ENCODE assay signal across 18 cellular contexts in genomic region chr7:18040196-18040595, GRCh38. TPM values are rescaled to one million over a fixed set of nuclear protein-coding genes. Genes with fewer than 3 reads are reported as not detected.
DNase-seq lines count a peak whose midpoint lies in the region; ATAC-seq and TF ChIP-seq lines count a peak whose summit lies in the region.
"Had no signal": no experiment of that assay in that cellular context is flagged by ENCODE, and none has a peak within 500 bp of the region (broad histone marks: within the 10 kb centered on the region; RNA-seq: fewer than 3 reads in every experiment).

No MANE protein-coding gene starts in this region.

- intact Hi-C loops in HCT116 (cut with micrococcal nuclease): no loop called here

- no TSS peak for BruUV-seq in HCT116 (replicated peaks; lab: Mats Ljungman, UMichigan)

- no peak overlapping the region for H3K4me3 ChIP-seq in HCT116 (replicated peaks in 1 of 2; ENCODE audit: low read depth in 1 of 2, low read length in 2 of 2)
- no peak overlapping the region for H3K4me3 ChIP-seq in fibroblast of the aortic adventitia (ENCODE audit: low read depth, low read length)
- H3K4me3 ChIP-seq in skeletal muscle cell (ENCODE audit: low read depth, low read length): no peak overlapping the region
- H3K4me3 ChIP-seq: K562, neural progenitor cell had no signal

- no peaks in the 10 kb centered on the region for H4K20me1 ChIP-seq in HCT116 (ENCODE audit: insufficient read depth)

- 0 out of 2 replicates have a peak overlapping the region, but pooled peaks have one; percentile 11 for H3K4me2 ChIP-seq in HCT116 (ENCODE audit: low read length)
- H3K4me2 ChIP-seq: neural progenitor cell had no signal

- RAD21 ChIA-PET in HCT116 (lab: Charles Lee; ENCODE audit: low non-redundant PET in 1 of 2, low total read pairs in 2 of 2, uncharacterized antibody in 2 of 2, unreplicated experiment in 2 of 2): no interaction called here

- H3K79me2 ChIP-seq in HCT116 (ENCODE audit: insufficient read depth, low read length): no peaks in the 10 kb centered on the region

- TF ChIP-seq CTCF in HCT116 (IDR thresholded peaks at IDR 0.05 in 2 of 3, conservative IDR thresholded peaks at IDR 0.05 in 1 of 3; ENCODE audit: borderline replicate concordance in 1 of 3, insufficient read depth in 1 of 3, low read depth in 2 of 3, low read length in 2 of 3) (no peak), fibroblast of the aortic adventitia (IDR thresholded peaks at IDR 0.05; ENCODE audit: insufficient read depth, low read length) (no peak)

- H3K9me3 ChIP-seq in HCT116 (ENCODE audit: control insufficient read depth in 1 of 2, insufficient read depth in 1 of 2, low read depth in 1 of 2, low read length in 2 of 2): no peaks in the 10 kb centered on the region

- no peaks in the 10 kb centered on the region for H3K9me2 ChIP-seq in HCT116 (ENCODE audit: insufficient read depth)

- no peak for TF ChIP-seq POLR2A in HCT116 (IDR thresholded peaks at IDR 0.05; ENCODE audit: borderline replicate concordance, extremely low read depth, insufficient read depth, insufficient read length)

- H2AFZ ChIP-seq in HCT116 (ENCODE audit: low read depth, low read length, poor library complexity, severe bottlenecking): no peak overlapping the region
- H2AFZ ChIP-seq: neural progenitor cell had no signal

- no peaks in the 10 kb centered on the region for H3K36me3 ChIP-seq in HCT116 (ENCODE audit: control insufficient read depth in 1 of 2, insufficient read depth in 2 of 2, low read length in 2 of 2)
- H3K36me3 ChIP-seq: neural progenitor cell had no signal

- no peak for DNase-seq in HCT116 (ENCODE audit: low read depth, low spot score)
- peak; percentile 60 for DNase-seq in fibroblast of the aortic adventitia (ENCODE audit: low read depth)
- DNase-seq in skeletal muscle cell (ENCODE audit: low read depth): peak; percentile 25
- DNase-seq in activated CD8-positive, alpha-beta memory T cell treated with anti-CD3 and anti-CD28 coated beads for 24 hours: no peak
- DNase-seq in activated effector memory CD4-positive, alpha-beta T cell treated with anti-CD3 and anti-CD28 coated beads, Interleukin-2, amount 50 U/mL, for 16 hours: no peak
- DNase-seq in stimulated activated naive CD4-positive, alpha-beta T cell (lab: John Stamatoyannopoulos, UW): no peak
- DNase-seq: activated naive CD4-positive, alpha-beta T cell treated with anti-CD3 and anti-CD28 coated beads for 36 hours; CD8-positive, alpha-beta memory T cell; dermis blood vessel endothelial cell; NCI-H187; NCI-H774; stimulated activated CD4-positive, alpha-beta T cell treated with anti-CD3 and anti-CD28 coated beads, Interleukin-12 subunit alpha, Interleukin-12 subunit beta, amount 100 ng/mL, for 4 hours had no signal

- CTCF ChIA-PET in HCT116 (lab: Charles Lee): no interaction called here

- POLR2A ChIA-PET in HCT116 (lab: Charles Lee): no interaction called here

- no peak for TF ChIP-seq RAD21 in HCT116 (IDR thresholded peaks at IDR 0.05; ENCODE audit: low read depth)

- no peaks in the 10 kb centered on the region for H3K27me3 ChIP-seq in HCT116 (ENCODE audit: insufficient read depth, low read length)
- H3K27me3 ChIP-seq: neural progenitor cell had no signal

- no peak overlapping the region for H3K27ac ChIP-seq in HCT116 (ENCODE audit: low read depth, low read length)
- H3K27ac ChIP-seq: neural progenitor cell had no signal

- H3K4me1 ChIP-seq in HCT116 (ENCODE audit: control insufficient read depth in 1 of 2, insufficient read depth in 2 of 2, low read length in 2 of 2): peaks cover 0 to 8% of the 10 kb centered on the region in 2 experiments; a peak in 1 of 4 replicates
- H3K4me1 ChIP-seq: neural progenitor cell had no signal

- H3K9ac ChIP-seq in HCT116 (ENCODE audit: low read length): no peak overlapping the region
- H3K9ac ChIP-seq: neural progenitor cell had no signal

- ATAC-seq in HCT116: no peak
- ATAC-seq in SK-N-SH treated with all-trans-retinoic acid at 6 μM for 48 hours: peak; percentile 89
- ATAC-seq: K562 had no signal

TF ChIP-seq in HCT116, 20 proteins besides CTCF, POLR2A, EP300 and RAD21 (continues in another document):
- TF ChIP-seq ZNF274 (IDR thresholded peaks at IDR 0.05; ENCODE audit: low read depth, low read length): no peak
- TF ChIP-seq MAX (IDR thresholded peaks at IDR 0.05): no peak
- TF ChIP-seq YY1 (IDR thresholded peaks at IDR 0.05; ENCODE audit: extremely low read depth, insufficient replicate concordance, low read depth, low read length): no peak
- TF ChIP-seq SP1 (IDR thresholded peaks at IDR 0.05; ENCODE audit: low read depth): no peak
- no peak for TF ChIP-seq ATF3 (IDR thresholded peaks at IDR 0.05)
- no peak for TF ChIP-seq FOSL1 (IDR thresholded peaks at IDR 0.05; ENCODE audit: low read depth)
- TF ChIP-seq REST (IDR thresholded peaks at IDR 0.05; ENCODE audit: low read depth): no peak

TF ChIP-seq in SK-N-SH treated with all-trans-retinoic acid at 6 μM for 48 hours, 23 proteins besides CTCF, POLR2A, EP300 and RAD21 (continues in another document):
- no peak for TF ChIP-seq CREB5 (CRISPR knock-in tag; IDR thresholded peaks at IDR 0.05; ENCODE audit: low read depth)
- no peak for TF ChIP-seq ISL1 (CRISPR knock-in tag; IDR thresholded peaks at IDR 0.05)
- no peak for TF ChIP-seq ZFP3 (CRISPR knock-in tag; IDR thresholded peaks at IDR 0.05)
- no peak for TF ChIP-seq GLIS3 (CRISPR knock-in tag; IDR thresholded peaks at IDR 0.05)
- TF ChIP-seq OSR1 (CRISPR knock-in tag; IDR thresholded peaks at IDR 0.05): no peak
- no peak for TF ChIP-seq CSRNP3 (CRISPR knock-in tag; IDR thresholded peaks at IDR 0.05)
- no peak for TF ChIP-seq TOX (CRISPR knock-in tag; IDR thresholded peaks at IDR 0.05; ENCODE audit: borderline replicate concordance)
- TF ChIP-seq PATZ1 (CRISPR knock-in tag; IDR thresholded peaks at IDR 0.05; ENCODE audit: borderline replicate concordance): no peak
- TF ChIP-seq POU6F1 (CRISPR knock-in tag; IDR thresholded peaks at IDR 0.05; ENCODE audit: borderline replicate concordance, low read depth): no peak
- no peak for TF ChIP-seq ZNF8 (CRISPR knock-in tag; IDR thresholded peaks at IDR 0.05)
- TF ChIP-seq RARB (CRISPR knock-in tag; IDR thresholded peaks at IDR 0.05): no peak
- no peak for TF ChIP-seq TCF4 (CRISPR knock-in tag; IDR thresholded peaks at IDR 0.05; ENCODE audit: borderline replicate concordance)
- TF ChIP-seq SNAI2 (CRISPR knock-in tag; IDR thresholded peaks at IDR 0.05): no peak

RNA-seq across cellular contexts. Expression of gene PRPS1L1, which starts 12.6 kb away (rescaled TPM):
- not detected for total RNA-seq in HCT116 (2021; ENCODE audit: unreplicated experiment)
- not detected in 2 replicates for polyA plus RNA-seq in HCT116 (2012)
- total RNA-seq in fibroblast of the aortic adventitia (ENCODE audit: low replicate concordance): not detected in 2 replicates
- total RNA-seq: activated CD8-positive, alpha-beta memory T cell treated with anti-CD3 and anti-CD28 coated beads for 36 hours; activated naive CD4-positive, alpha-beta T cell treated with anti-CD3 and anti-CD28 coated beads for 36 hours; CD8-positive, alpha-beta memory T cell; dermis blood vessel endothelial cell; glomerular endothelial cell; K562 had no signal
- polyA plus RNA-seq: CD8-positive, alpha-beta memory T cell; thymus had no signal

Comparison
In these comparisons a context has a peak if more than half of its experiments do, and no peak if none do; other contexts are left out.
1. DNase-seq: peak in fibroblast of the aortic adventitia (single experiment) and skeletal muscle cell (single experiment); none in HCT116 (single experiment), activated CD8-positive, alpha-beta memory T cell treated with anti-CD3 and anti-CD28 coated beads for 24 hours (single experiment), activated effector memory CD4-positive, alpha-beta T cell treated with anti-CD3 and anti-CD28 coated beads, Interleukin-2, amount 50 U/mL, for 16 hours (single experiment) and stimulated activated naive CD4-positive, alpha-beta T cell (0 of 6).